In the genomic region with DNA sequence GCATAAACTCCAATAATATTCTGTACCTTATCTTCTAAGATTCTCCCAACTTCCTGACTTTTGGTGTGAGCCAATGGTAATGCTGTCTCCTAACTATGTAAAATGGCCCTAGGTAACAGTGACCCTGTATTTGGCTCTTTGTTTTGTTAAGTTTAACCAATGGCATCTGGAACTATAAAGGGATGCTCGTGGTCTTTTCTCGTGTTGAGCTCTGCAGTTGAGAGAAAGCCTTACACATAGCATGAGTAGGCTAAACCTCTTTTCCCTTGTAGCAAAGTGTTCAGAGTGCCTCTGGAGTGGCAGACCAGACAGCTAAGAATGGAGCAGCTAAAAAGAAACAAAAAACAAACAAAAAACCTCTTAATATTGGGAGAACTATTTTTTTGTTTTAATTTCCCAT, we compare ENCODE assay signal across 21 cellular contexts. TPM values are rescaled to one million over a fixed set of nuclear protein-coding genes. Genes with fewer than 3 reads are reported as not detected.
DNase-seq lines count a peak whose midpoint lies in the region; ATAC-seq, FAIRE-seq and TF ChIP-seq lines count a peak whose summit lies in the region.
"Had no signal": no experiment of that assay in that cellular context is flagged by ENCODE, and none has a peak within 500 bp of the region (broad histone marks: within the 10 kb centered on the region; RNA-seq: fewer than 3 reads in every experiment).

No MANE protein-coding gene starts in this region.

- DNase-seq in mammary epithelial cell (no peak), breast epithelium (ENCODE audit: low spot score in 2 of 2) (no peak), keratinocyte (ENCODE audit: low read depth, low spot score) (no peak), CD14-positive monocyte (ENCODE audit: low spot score) (no peak), Right ventricle myocardium superior (no peak), pancreas (no peak)
- DNase-seq: activated CD4-positive, alpha-beta T cell treated with anti-CD3 and anti-CD28 coated beads for 48 hours; activated gamma-delta T cell; DMS79; gastrocnemius medialis; GOT3; NCI-H2107; NCI-H748 treated with DMSO at 0.1 percent for 48 hours; right cardiac atrium; stimulated activated CD4-positive, alpha-beta T cell treated with anti-CD3 and anti-CD28 coated beads, Interleukin-2, amount 100 ng/mL, for 48 hours; stimulated activated CD8-positive, alpha-beta memory T cell treated with anti-CD3 and anti-CD28 coated beads, Interleukin-4, amount 100 ng/mL, for 48 hours had no signal

- H3K27ac Mint-ChIP-seq in activated naive CD8-positive, alpha-beta T cell: peak overlapping the region; percentile 66
- peak overlapping the region in 3 of 7 donors; percentile 40 to 69 (median 43) for H3K27ac Mint-ChIP-seq in CD14-positive monocyte

- H4K20me1 ChIP-seq in mammary epithelial cell (ENCODE audit: insufficient read depth, low read length) (peaks cover 2% of the 10 kb centered on the region), keratinocyte (ENCODE audit: control insufficient read depth, extremely low read depth, insufficient read depth, low read length) (peaks cover 16% of the 10 kb centered on the region)

- no peak overlapping the region for H3K9ac ChIP-seq in mammary epithelial cell (ENCODE audit: insufficient read depth, low read length)
- H3K9ac ChIP-seq in keratinocyte (ENCODE audit: control insufficient read depth, extremely low read depth, insufficient read depth, low read length): no peak overlapping the region

- peaks cover 52% of the 10 kb centered on the region for H3K4me1 ChIP-seq in mammary epithelial cell (ENCODE audit: insufficient read depth, low read length)
- H3K4me1 ChIP-seq in breast epithelium: peaks cover 5 to 14% of the 10 kb centered on the region in 2 donors
- peaks cover 49% of the 10 kb centered on the region for H3K4me1 ChIP-seq in keratinocyte (ENCODE audit: control insufficient read depth, extremely low read depth, insufficient read depth, low read length)
- H3K4me1 ChIP-seq in pancreas: peaks cover 6 to 54% (median 30%) of the 10 kb centered on the region in 3 donors

- H3K4me3 ChIP-seq in mammary epithelial cell (replicated peaks in 1 of 3; ENCODE audit: insufficient read depth in 1 of 3, low read depth in 2 of 3, low read length in 3 of 3): no peak overlapping the region
- no peak overlapping the region for H3K4me3 ChIP-seq in breast epithelium
- H3K4me3 ChIP-seq in keratinocyte (ENCODE audit: control insufficient read depth in 2 of 3, extremely low read depth in 1 of 3, insufficient read depth in 2 of 3, low read depth in 1 of 3, low read length in 3 of 3): peak overlapping the region in 1 of 3 experiments; percentile 4
- H3K4me3 ChIP-seq in pancreas: no peak overlapping the region
- H3K4me3 ChIP-seq: gastrocnemius medialis, lung had no signal

- no peak for TF ChIP-seq POLR2A in breast epithelium (IDR thresholded peaks at IDR 0.05)

- no TSS peak for BruUV-seq in mammary epithelial cell (replicated peaks; lab: Mats Ljungman, UMichigan)

- no peaks in the 10 kb centered on the region for H3K9me3 Mint-ChIP-seq in activated naive CD8-positive, alpha-beta T cell (ENCODE audit: low read depth)
- H3K9me3 Mint-ChIP-seq in CD14-positive monocyte: peaks cover 0 to 2% (median 0%) of the 10 kb centered on the region in 7 donors
- H3K9me3 Mint-ChIP-seq: neural crest cell had no signal

- in situ Hi-C loops in mammary epithelial cell (cut with MboI; ENCODE audit: low sequenced_read_pairs in 2 of 2): no loop called here

- CTCF ChIA-PET in mammary epithelial cell (lab: Charles Lee; ENCODE audit: low non-redundant PET): interaction anchor here (0.6 kb wide), 1 partner anchor 20 kb away, joined by 3 read pairs; no protein-coding TSS in a partner anchor

- H2AFZ ChIP-seq in mammary epithelial cell (ENCODE audit: low read depth, low read length) (no peak overlapping the region), keratinocyte (ENCODE audit: control insufficient read depth, low read length) (no peak overlapping the region)

- dilution Hi-C loops in mammary epithelial cell (cut with HindIII; ENCODE audit: low sequenced_read_pairs) (no loop called here), keratinocyte (cut with MboI; ENCODE audit: extremely low pct_ligation_motif_present, low sequenced_read_pairs) (no loop called here)

- no peaks in the 10 kb centered on the region for H3K27me3 Mint-ChIP-seq in activated naive CD8-positive, alpha-beta T cell
- no peaks in the 10 kb centered on the region for H3K27me3 Mint-ChIP-seq in CD14-positive monocyte (ENCODE audit: low read depth in 3 of 3)

- intact Hi-C loops in mammary epithelial cell (cut with micrococcal nuclease) (no loop called here), breast epithelium (cut with DNase I; ENCODE audit: low total_unique reads) (no loop called here), CD14-positive monocyte (cut with micrococcal nuclease) (loop anchor here in 1 of 2 donors (10.0 kb wide), 2 partner anchors 191 to 1291 kb away; a partner anchor contains a TSS), Right ventricle myocardium superior (cut with DNase I) (no loop called here), pancreas (cut with DNase I) (no loop called here)

- H3K9me3 ChIP-seq in mammary epithelial cell (replicated peaks; ENCODE audit: insufficient read depth, low read length) (no peaks in the 10 kb centered on the region), breast epithelium (no peaks in the 10 kb centered on the region), keratinocyte (ENCODE audit: control insufficient read depth, low read depth, low read length) (no peaks in the 10 kb centered on the region), pancreas (no peaks in the 10 kb centered on the region)
- H3K9me3 ChIP-seq: gastrocnemius medialis had no signal

- 58% methylated on average over 2 of the region's 2 CpGs for WGBS in mammary epithelial cell (ENCODE audit: low coverage, missing lambda C conversion rate)
- WGBS in pancreas, 2 donors: 86 to 90% methylated on average over 2 of the region's 2 CpGs

- peak overlapping the region; percentile 54 for H3K4me3 Mint-ChIP-seq in activated naive CD8-positive, alpha-beta T cell
- no peak overlapping the region for H3K4me3 Mint-ChIP-seq in CD14-positive monocyte
- H3K4me3 Mint-ChIP-seq: neural crest cell had no signal

- H3K4me2 ChIP-seq in mammary epithelial cell (ENCODE audit: insufficient read depth, low read depth, low read length): peak overlapping the region; percentile 28
- H3K4me2 ChIP-seq in keratinocyte (ENCODE audit: control insufficient read depth, extremely low read depth, insufficient read depth, low read depth, low read length): peak overlapping the region; percentile 86

- H3K79me2 ChIP-seq in mammary epithelial cell (ENCODE audit: insufficient read depth, low read length): peaks cover 99% of the 10 kb centered on the region
- peaks cover 97% of the 10 kb centered on the region for H3K79me2 ChIP-seq in keratinocyte (ENCODE audit: control insufficient read depth, insufficient read depth, low read length)

- FAIRE-seq in keratinocyte (lab: Jason Lieb, UNC): peak; percentile 32
- no peak for FAIRE-seq in pancreas (lab: Jason Lieb, UNC)
- FAIRE-seq: endometrium had no signal

- H3K27ac ChIP-seq in mammary epithelial cell (ENCODE audit: insufficient read depth, low read depth, low read length) (peak overlapping the region; percentile 21), breast epithelium (peak overlapping the region in 1 of 2 donors; percentile 99), keratinocyte (ENCODE audit: control insufficient read depth, insufficient read depth, low read length) (peak overlapping the region; percentile 15), pancreas (no peak overlapping the region)

- TF ChIP-seq CTCF in mammary epithelial cell (conservative IDR thresholded peaks at IDR 0.05 in 1 of 2, IDR thresholded peaks at IDR 0.05 in 1 of 2; ENCODE audit: extremely low read depth in 1 of 2, insufficient read depth in 1 of 2, low read depth in 1 of 2, low read length in 2 of 2): no peak
- no peak for TF ChIP-seq CTCF in breast epithelium (IDR thresholded peaks at IDR 0.05)
- TF ChIP-seq CTCF in keratinocyte (optimal IDR thresholded peaks at IDR 0.05 in 1 of 3, IDR thresholded peaks at IDR 0.05 in 1 of 3, conservative IDR thresholded peaks at IDR 0.05 in 1 of 3; ENCODE audit: extremely low read depth in 1 of 3, insufficient read depth in 2 of 3, low read length in 3 of 3): no peak
- TF ChIP-seq CTCF in CD14-positive monocyte (IDR thresholded peaks at IDR 0.05): no peak
- TF ChIP-seq CTCF in pancreas (IDR thresholded peaks at IDR 0.05): no peak

- H3K27me3 ChIP-seq in mammary epithelial cell (ENCODE audit: insufficient read depth, low read length) (no peaks in the 10 kb centered on the region), breast epithelium (no peaks in the 10 kb centered on the region), keratinocyte (ENCODE audit: control insufficient read depth, extremely low read depth, insufficient read depth, low read length) (no peaks in the 10 kb centered on the region), pancreas (no peaks in the 10 kb centered on the region)

- no peaks in the 10 kb centered on the region for H3K36me3 Mint-ChIP-seq in activated naive CD8-positive, alpha-beta T cell
- peaks cover 6 to 7% of the 10 kb centered on the region in 2 donors for H3K36me3 Mint-ChIP-seq in CD14-positive monocyte

- peaks cover 85% of the 10 kb centered on the region for H3K4me1 Mint-ChIP-seq in activated naive CD8-positive, alpha-beta T cell (ENCODE audit: low read depth)
- H3K4me1 Mint-ChIP-seq in CD14-positive monocyte: peaks cover 71% of the 10 kb centered on the region

- H3K9me1 ChIP-seq in keratinocyte (ENCODE audit: control insufficient read depth, extremely low read depth, insufficient read depth, low read length): no peaks in the 10 kb centered on the region

- H3K36me3 ChIP-seq in mammary epithelial cell (ENCODE audit: insufficient read depth, low read length) (peaks cover 2% of the 10 kb centered on the region), breast epithelium (no peaks in the 10 kb centered on the region), keratinocyte (ENCODE audit: control insufficient read depth in 2 of 2, extremely low read depth in 1 of 2, insufficient read depth in 2 of 2, low read length in 2 of 2) (peaks cover 0 to 11% of the 10 kb centered on the region in 2 experiments), pancreas (no peaks in the 10 kb centered on the region)
- H3K36me3 ChIP-seq: gastrocnemius medialis had no signal

- no peak for ATAC-seq in Right ventricle myocardium superior (ENCODE audit: poor library complexity)
- no peak for ATAC-seq in pancreas
- ATAC-seq in HG03442 (IDR thresholded peaks at IDR 0.05; ENCODE audit: unreplicated experiment): no peak
- ATAC-seq: gastrocnemius medialis, right cardiac atrium had no signal

RNA-seq across cellular contexts. Expression of a gene that starts 5.2 kb away (rescaled TPM):
- total RNA-seq in mammary epithelial cell (100 to 1,000 TPM; 189 to 424 TPM), breast epithelium (100 to 1,000 TPM in 1 of 3 donors, 10 to 100 TPM in 2; 29.0 to 146 (median 88.5) TPM), Right ventricle myocardium superior (19.0 TPM), pancreas (10 to 100 TPM; 17.3 to 37.0 (median 27.2) TPM)
- polyA plus RNA-seq in mammary epithelial cell (113 TPM), keratinocyte (142 to 187 TPM (median 173 TPM) in 3 replicates), CD14-positive monocyte (100 to 1,000 TPM in 1 of 2 donors, 10 to 100 TPM in 1; 89.0 to 104 TPM), pancreas (10 to 100 TPM; 10.6 to 17.3 TPM)
- polyA minus RNA-seq in mammary epithelial cell (210 TPM), keratinocyte (78.7 to 141 TPM (median 137 TPM) in 3 replicates)
- polyA plus RNA-seq in keratinocyte (2011; ENCODE audit: low read depth): 123 TPM
- polyA plus RNA-seq in keratinocyte (2011; cell fraction: cytosol; rRNA removed): 103 and 173 TPM in 2 replicates
- polyA plus RNA-seq in keratinocyte (2011; cell fraction: nucleus; rRNA removed): 185 and 224 TPM in 2 replicates
- polyA plus RNA-seq in keratinocyte (2012; ENCODE audit: low replicate concordance): 78.6 and 92.7 TPM in 2 replicates
- polyA minus RNA-seq in keratinocyte (2011; cell fraction: cytosol; rRNA and poly(A)+ RNA removed): 104 TPM
- polyA minus RNA-seq in keratinocyte (2011; cell fraction: nucleus; rRNA and poly(A)+ RNA removed): 112 and 181 TPM in 2 replicates

Comparison
In these comparisons a context has a peak if more than half of its experiments do, and no peak if none do; other contexts are left out.
1. H3K27ac ChIP-seq: peak in mammary epithelial cell (single experiment) and keratinocyte (single experiment); none in pancreas (0 of 4).